Comparison of ENCODE assay signal across 30 cellular contexts in genomic region chr4:12507868-12508481, GRCh38.
"Had no signal": no experiment of that assay in that cellular context is flagged by ENCODE, and none has a peak within 500 bp of the region (broad histone marks: within the 10 kb centered on the region; RNA-seq: fewer than 3 reads in every experiment).

No MANE protein-coding gene starts in this region.

- H3K4me1 Mint-ChIP-seq: immature natural killer cell; memory B cell; mesothelial cell of epicardium; naive thymus-derived CD4-positive, alpha-beta T cell; nephron; neural progenitor cell; stimulated activated naive CD8-positive, alpha-beta T cell treated with anti-CD3 and anti-CD28 coated beads, Interleukin-15, amount 100 ng/mL, for 72 hours had no signal

- H3K27ac Mint-ChIP-seq: effector memory CD8-positive, alpha-beta T cell; immature natural killer cell; memory B cell; mesothelial cell of epicardium; naive thymus-derived CD4-positive, alpha-beta T cell; nephron; neural progenitor cell; progenitor cell of endocrine pancreas had no signal

- H3K4me2 ChIP-seq: neural progenitor cell, smooth muscle cell had no signal

- H3K36me3 ChIP-seq: esophagus squamous epithelium, heart right ventricle, neural progenitor cell, suprapubic skin, transverse colon, upper lobe of right lung, uterus had no signal

- H3K27ac ChIP-seq: esophagus squamous epithelium, heart right ventricle, neural progenitor cell, parathyroid adenoma, suprapubic skin, transverse colon, upper lobe of right lung, uterus had no signal

- H3K4me1 ChIP-seq: esophagus squamous epithelium, heart right ventricle, neural progenitor cell, parathyroid adenoma, suprapubic skin, upper lobe of right lung, uterus had no signal

- H3K4me3 Mint-ChIP-seq: effector memory CD8-positive, alpha-beta T cell; immature natural killer cell; memory B cell; mesothelial cell of epicardium; naive thymus-derived CD4-positive, alpha-beta T cell; nephron; neural progenitor cell; stimulated activated naive CD8-positive, alpha-beta T cell treated with anti-CD3 and anti-CD28 coated beads, Interleukin-15, amount 100 ng/mL, for 72 hours had no signal

- ATAC-seq: effector memory CD8-positive, alpha-beta T cell; heart right ventricle; left lobe of liver; naive thymus-derived CD4-positive, alpha-beta T cell; sciatic nerve; stimulated activated naive CD8-positive, alpha-beta T cell treated with anti-CD3 and anti-CD28 coated beads, Interleukin-15, amount 100 ng/mL, for 72 hours; upper lobe of right lung had no signal

- H3K9me3 Mint-ChIP-seq: nephron, neural progenitor cell had no signal

- H3K4me3 ChIP-seq: esophagus squamous epithelium, heart right ventricle, lung, neural progenitor cell, smooth muscle cell, suprapubic skin, transverse colon, upper lobe of right lung, uterus had no signal

- H3K36me3 Mint-ChIP-seq: immature natural killer cell; memory B cell; mesothelial cell of epicardium; naive thymus-derived CD4-positive, alpha-beta T cell; neural progenitor cell had no signal

- H3K27me3 ChIP-seq: esophagus squamous epithelium, heart right ventricle, neural progenitor cell, suprapubic skin, transverse colon, upper lobe of right lung, uterus had no signal

- H3K79me2 ChIP-seq: parathyroid adenoma had no signal

- H3K27me3 Mint-ChIP-seq: effector memory CD8-positive, alpha-beta T cell; memory B cell; naive thymus-derived CD4-positive, alpha-beta T cell; progenitor cell of endocrine pancreas; stimulated activated naive CD8-positive, alpha-beta T cell treated with anti-CD3 and anti-CD28 coated beads, Interleukin-15, amount 100 ng/mL, for 72 hours had no signal

- DNase-seq: cortex of kidney; effector memory CD8-positive, alpha-beta T cell; erythroblast; esophagus squamous epithelium; foreskin melanocyte; glutamatergic neuron; heart right ventricle; hippocampal formation; immature natural killer cell; naive thymus-derived CD4-positive, alpha-beta T cell; stimulated activated CD4-positive, alpha-beta T cell treated with anti-CD3 and anti-CD28 coated beads, Interleukin-12 subunit alpha, Interleukin-12 subunit beta, amount 100 ng/mL, for 4 hours; stimulated activated CD4-positive, alpha-beta T cell treated with anti-CD3 and anti-CD28 coated beads, Interleukin-1b, Interleukin-23, amount 100 ng/mL, for 48 hours; stimulated activated CD4-positive, alpha-beta T cell treated with anti-CD3 and anti-CD28 coated beads, Interleukin-4, amount 100 ng/mL, for 1 hour; stimulated activated CD8-positive, alpha-beta memory T cell treated with anti-CD3 and anti-CD28 coated beads, Interleukin-4, amount 100 ng/mL, for 48 hours; stimulated activated naive CD4-positive, alpha-beta T cell; stimulated activated naive CD8-positive, alpha-beta T cell treated with anti-CD3 and anti-CD28 coated beads, Interleukin-15, amount 100 ng/mL, for 72 hours; transverse colon; upper lobe of right lung; uterus had no signal

- H2AFZ ChIP-seq: neural progenitor cell, parathyroid adenoma had no signal
